Comparison of ENCODE assay signal across 8 cellular contexts in genomic region chr2:223970343-223971128, GRCh38. TPM values are rescaled to one million over a fixed set of nuclear protein-coding genes. Genes with fewer than 3 reads are reported as not detected.
DNase-seq lines count a peak whose midpoint lies in the region; ATAC-seq and TF ChIP-seq lines count a peak whose summit lies in the region.

No MANE protein-coding gene starts in this region.

- H3K36me3 Mint-ChIP-seq in activated CD8-positive, alpha-beta T cell treated with anti-CD3 and anti-CD28 coated beads, Interleukin-2, amount 10 ng/mL, durations not matched to agents 7 days and 5 days (ENCODE audit: low read depth): peaks cover 18% of the 10 kb centered on the region
- H3K36me3 Mint-ChIP-seq in osteocyte (ENCODE audit: unreplicated experiment): peaks cover 17% of the 10 kb centered on the region

- H3K4me3 ChIP-seq in fibroblast of pulmonary artery (replicated peaks; ENCODE audit: low read depth, low read length): no peak overlapping the region

- no peak overlapping the region for H3K4me3 Mint-ChIP-seq in activated CD8-positive, alpha-beta T cell treated with anti-CD3 and anti-CD28 coated beads, Interleukin-2, amount 10 ng/mL, durations not matched to agents 7 days and 5 days
- H3K4me3 Mint-ChIP-seq in osteocyte (ENCODE audit: unreplicated experiment): no peak overlapping the region

- no peak overlapping the region for H3K27ac Mint-ChIP-seq in activated CD8-positive, alpha-beta T cell treated with anti-CD3 and anti-CD28 coated beads, Interleukin-2, amount 10 ng/mL, durations not matched to agents 7 days and 5 days
- H3K27ac Mint-ChIP-seq in osteocyte (ENCODE audit: unreplicated experiment): no peak overlapping the region

- H3K27me3 Mint-ChIP-seq in activated CD8-positive, alpha-beta T cell treated with anti-CD3 and anti-CD28 coated beads, Interleukin-2, amount 10 ng/mL, durations not matched to agents 7 days and 5 days (ENCODE audit: low read depth): no peaks in the 10 kb centered on the region
- H3K27me3 Mint-ChIP-seq in osteocyte (ENCODE audit: unreplicated experiment): no peaks in the 10 kb centered on the region

- peak; percentile 65 for ATAC-seq in HG03095 (IDR thresholded peaks at IDR 0.05; ENCODE audit: unreplicated experiment)
- ATAC-seq in activated CD8-positive, alpha-beta T cell treated with anti-CD3 and anti-CD28 coated beads, Interleukin-2, amount 10 ng/mL, durations not matched to agents 7 days and 5 days: peak; percentile 83
- no peak for ATAC-seq in GM21723 (IDR thresholded peaks at IDR 0.05; ENCODE audit: unreplicated experiment)

- TF ChIP-seq CTCF in GM12874 (IDR thresholded peaks at IDR 0.05; ENCODE audit: insufficient read depth, low read depth, low read length) (peak; percentile 69), fibroblast of pulmonary artery (IDR thresholded peaks at IDR 0.05; ENCODE audit: low read length, missing control alignments) (peak; percentile 92), osteocyte (IDR thresholded peaks at IDR 0.05) (peak; percentile 89)

- POLR2A ChIA-PET in activated CD8-positive, alpha-beta T cell treated with anti-CD3 and anti-CD28 coated beads, Interleukin-2, amount 10 ng/mL, durations not matched to agents 7 days and 5 days (lab: Charles Lee): interaction anchor here (2.0 kb wide), 1 partner anchor 55 kb away, joined by 7 read pairs; no protein-coding TSS in a partner anchor

- no peaks in the 10 kb centered on the region for H3K9me3 Mint-ChIP-seq in activated CD8-positive, alpha-beta T cell treated with anti-CD3 and anti-CD28 coated beads, Interleukin-2, amount 10 ng/mL, durations not matched to agents 7 days and 5 days (ENCODE audit: insufficient read depth)
- H3K9me3 Mint-ChIP-seq in osteocyte (ENCODE audit: unreplicated experiment): no peaks in the 10 kb centered on the region

- DNase-seq in ACHN (peak; percentile 72), NCI-H526 treated with DMSO at 0.1 percent for 48 hours (lab: John Stamatoyannopoulos, UW) (peak; percentile 25), fibroblast of pulmonary artery (ENCODE audit: low read depth) (peak; percentile 79), osteocyte (ENCODE audit: extremely low spot score, unreplicated experiment) (no peak)
- peak; percentile 76 for DNase-seq in activated CD8-positive, alpha-beta T cell treated with anti-CD3 and anti-CD28 coated beads, Interleukin-2, amount 10 ng/mL, durations not matched to agents 7 days and 5 days

- H3K4me1 Mint-ChIP-seq in activated CD8-positive, alpha-beta T cell treated with anti-CD3 and anti-CD28 coated beads, Interleukin-2, amount 10 ng/mL, durations not matched to agents 7 days and 5 days (ENCODE audit: low read depth): peaks cover 6% of the 10 kb centered on the region
- no peaks in the 10 kb centered on the region for H3K4me1 Mint-ChIP-seq in osteocyte (ENCODE audit: unreplicated experiment)

- in situ Hi-C loops in ACHN (cut with HindIII; ENCODE audit: low pct_ligation_motif_present, low pct_unique_long_range_greater_than_20kb, low sequenced_read_pairs): no loop called here

- CTCF ChIA-PET in activated CD8-positive, alpha-beta T cell treated with anti-CD3 and anti-CD28 coated beads, Interleukin-2, amount 10 ng/mL, durations not matched to agents 7 days and 5 days (lab: Charles Lee): interaction anchor here (0.6 to 6.6 kb wide), 51 partner anchors 8 to 809 kb away, joined by 3 to 157 read pairs (median 4); partner anchors contain the start of genes MRPL44, SERPINE2 and WDFY1

RNA-seq across cellular contexts. Expression of gene MRPL44, which starts 13.3 kb away (rescaled TPM):
- total RNA-seq in activated CD8-positive, alpha-beta T cell treated with anti-CD3 and anti-CD28 coated beads, Interleukin-2, amount 10 ng/mL, durations not matched to agents 7 days and 5 days: 10 to 100 TPM; 29.0 to 30.5 TPM
- 22.7 and 24.8 TPM in 2 replicates for total RNA-seq in osteocyte

RNA-seq across cellular contexts. Expression of gene WDFY1, which starts 25.4 kb away (rescaled TPM):
- total RNA-seq in activated CD8-positive, alpha-beta T cell treated with anti-CD3 and anti-CD28 coated beads, Interleukin-2, amount 10 ng/mL, durations not matched to agents 7 days and 5 days: 10 to 100 TPM; 41.5 to 47.1 TPM
- 61.9 and 68.9 TPM in 2 replicates for total RNA-seq in osteocyte
